Comparison of ENCODE assay signal across 20 cellular contexts in the genomic region with DNA sequence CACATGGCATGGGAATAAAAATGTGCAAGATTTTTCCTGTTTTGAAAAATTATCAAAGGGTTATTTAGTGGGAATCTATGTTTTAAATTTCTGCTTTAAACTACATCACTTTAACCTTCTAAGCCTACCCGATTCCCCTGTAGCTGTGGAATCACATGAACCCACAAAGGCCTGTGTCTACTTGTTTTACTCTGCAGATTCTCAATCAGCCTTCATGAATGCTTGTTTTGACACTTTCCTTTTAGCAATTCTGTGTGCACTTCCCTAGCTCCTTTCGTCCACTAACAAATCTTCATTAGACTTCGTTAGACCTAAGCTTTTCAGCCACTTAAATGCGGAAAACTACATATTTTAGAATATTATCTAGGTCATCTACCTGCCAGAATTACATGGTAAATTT. TPM values are rescaled to one million over a fixed set of nuclear protein-coding genes. Genes with fewer than 3 reads are reported as not detected.
DNase-seq lines count a peak whose midpoint lies in the region; ATAC-seq, FAIRE-seq and TF ChIP-seq lines count a peak whose summit lies in the region.
"Had no signal": no experiment of that assay in that cellular context is flagged by ENCODE, and none has a peak within 500 bp of the region (broad histone marks: within the 10 kb centered on the region; RNA-seq: fewer than 3 reads in every experiment).

No MANE protein-coding gene starts in this region.

- H3K79me2 ChIP-seq in keratinocyte (ENCODE audit: control insufficient read depth, insufficient read depth, low read length): no peaks in the 10 kb centered on the region

- H3K9ac ChIP-seq in keratinocyte (ENCODE audit: control insufficient read depth, extremely low read depth, insufficient read depth, low read length): no peak overlapping the region

- WGBS in heart left ventricle, 4 donors: 94 to 95% (median 95%) methylated on average over 4 of the region's 4 CpGs

- H2AFZ ChIP-seq in keratinocyte (ENCODE audit: control insufficient read depth, low read length): no peak overlapping the region

- ATAC-seq in heart left ventricle (no peak), Right ventricle myocardium superior (ENCODE audit: poor library complexity) (no peak), gastrocnemius medialis (no peak), GM19467 (IDR thresholded peaks at IDR 0.05; ENCODE audit: unreplicated experiment) (no peak)
- ATAC-seq: HepG2 had no signal

- in situ Hi-C loops in gastrocnemius medialis (cut with MboI; ENCODE audit: low sequenced_read_pairs in 4 of 4): no loop called here

- TF ChIP-seq POLR2A in heart left ventricle (IDR thresholded peaks at IDR 0.05) (no peak), gastrocnemius medialis (IDR thresholded peaks at IDR 0.05) (no peak)

- H3K27ac ChIP-seq in heart left ventricle (peak overlapping the region in 9 of 12 donors; percentile 13 to 46 (median 37)), caudate nucleus (ENCODE audit: low read depth, low read length) (peak overlapping the region; percentile 8), keratinocyte (ENCODE audit: control insufficient read depth, insufficient read depth, low read length) (no peak overlapping the region), gastrocnemius medialis (peak overlapping the region in 3 of 4 donors; percentile 14 to 24 (median 21))

- H3K4me1 ChIP-seq in heart left ventricle (peaks cover 0 to 18% (median 9%) of the 10 kb centered on the region in 12 donors), keratinocyte (ENCODE audit: control insufficient read depth, extremely low read depth, insufficient read depth, low read length) (peaks cover 3% of the 10 kb centered on the region), gastrocnemius medialis (peaks cover 0 to 17% of the 10 kb centered on the region in 2 donors)

- H3K4me3 ChIP-seq in heart left ventricle (no peak overlapping the region), keratinocyte (ENCODE audit: control insufficient read depth in 2 of 3, extremely low read depth in 1 of 3, insufficient read depth in 2 of 3, low read depth in 1 of 3, low read length in 3 of 3) (no peak overlapping the region), gastrocnemius medialis (no peak overlapping the region)

- intact Hi-C loops in heart left ventricle (cut with DNase I) (loop anchor here in 1 of 10 donors (5.0 kb wide), 1 partner anchor 36 kb away; no protein-coding TSS in a partner anchor), Right ventricle myocardium superior (cut with DNase I) (no loop called here), gastrocnemius medialis (cut with DNase I; ENCODE audit: low total_unique reads) (no loop called here)

- H4K20me1 ChIP-seq in keratinocyte (ENCODE audit: control insufficient read depth, extremely low read depth, insufficient read depth, low read length): no peaks in the 10 kb centered on the region

- no peak for DNase-seq in heart left ventricle
- DNase-seq in Right ventricle myocardium superior: no peak
- no peak for DNase-seq in caudate nucleus (lab: John Stamatoyannopoulos, UW)
- DNase-seq in keratinocyte (ENCODE audit: low read depth, low spot score): no peak
- no peak for DNase-seq in gastrocnemius medialis
- DNase-seq in AG20443 (ENCODE audit: low spot score): no peak
- DNase-seq in NCI-H146 (lab: John Stamatoyannopoulos, UW): no peak
- DNase-seq: 8988T, DMS 273 treated with DMSO at 0.1 percent for 48 hours, DND-41, HFFc6, KBM-7, MV-4-11, NCI-H187 treated with DMSO at 0.1 percent for 48 hours, NCI-H2227 treated with DMSO at 0.1 percent for 48 hours, NCI-H510A treated with DMSO at 0.1 percent for 48 hours had no signal

- H3K36me3 ChIP-seq in heart left ventricle (no peaks in the 10 kb centered on the region), keratinocyte (ENCODE audit: control insufficient read depth in 2 of 2, extremely low read depth in 1 of 2, insufficient read depth in 2 of 2, low read length in 2 of 2) (no peaks in the 10 kb centered on the region), gastrocnemius medialis (no peaks in the 10 kb centered on the region)

- H3K27me3 ChIP-seq in heart left ventricle: no peaks in the 10 kb centered on the region
- H3K27me3 ChIP-seq in keratinocyte (ENCODE audit: control insufficient read depth, extremely low read depth, insufficient read depth, low read length): no peaks in the 10 kb centered on the region
- no peaks in the 10 kb centered on the region for H3K27me3 ChIP-seq in gastrocnemius medialis

- TF ChIP-seq CTCF in heart left ventricle (IDR thresholded peaks at IDR 0.05) (no peak), keratinocyte (optimal IDR thresholded peaks at IDR 0.05 in 1 of 3, IDR thresholded peaks at IDR 0.05 in 1 of 3, conservative IDR thresholded peaks at IDR 0.05 in 1 of 3; ENCODE audit: extremely low read depth in 1 of 3, insufficient read depth in 2 of 3, low read length in 3 of 3) (no peak), gastrocnemius medialis (IDR thresholded peaks at IDR 0.05 in 4 of 5, conservative IDR thresholded peaks at IDR 0.05 in 1 of 5) (no peak)

- dilution Hi-C loops in keratinocyte (cut with MboI; ENCODE audit: extremely low pct_ligation_motif_present, low sequenced_read_pairs): no loop called here

- peak; percentile 55 for FAIRE-seq in keratinocyte (lab: Jason Lieb, UNC)
- FAIRE-seq: H54, HepG2 had no signal

- H3K9me3 ChIP-seq in heart left ventricle (peaks cover 0 to 8% (median 0%) of the 10 kb centered on the region in 12 donors), keratinocyte (ENCODE audit: control insufficient read depth, low read depth, low read length) (no peaks in the 10 kb centered on the region), gastrocnemius medialis (no peaks in the 10 kb centered on the region)

- no peaks in the 10 kb centered on the region for H3K9me1 ChIP-seq in keratinocyte (ENCODE audit: control insufficient read depth, extremely low read depth, insufficient read depth, low read length)

- no peak overlapping the region for H3K4me2 ChIP-seq in keratinocyte (ENCODE audit: control insufficient read depth, extremely low read depth, insufficient read depth, low read depth, low read length)

RNA-seq across cellular contexts. Expression of a gene that starts 55.9 kb away (rescaled TPM):
- total RNA-seq in heart left ventricle: 10 to 100 TPM; 57.5 to 81.3 (median 69.2) TPM
- polyA plus RNA-seq in heart left ventricle: 10 to 100 TPM; 32.0 to 32.3 TPM
- 47.6 TPM for total RNA-seq in Right ventricle myocardium superior
- 21.2 to 44.3 TPM (median 25.2 TPM) in 3 replicates for polyA plus RNA-seq in keratinocyte
- 34.9 TPM for polyA plus RNA-seq in keratinocyte (2011; ENCODE audit: low read depth)
- polyA plus RNA-seq in keratinocyte (2011; cell fraction: cytosol; rRNA removed): 25.5 and 52.3 TPM in 2 replicates
- 13.3 and 19.3 TPM in 2 replicates for polyA plus RNA-seq in keratinocyte (2011; cell fraction: nucleus; rRNA removed)
- polyA plus RNA-seq in keratinocyte (2012; ENCODE audit: low replicate concordance): 31.6 and 44.8 TPM in 2 replicates
- 2.3 to 16.9 TPM (median 11.9 TPM) in 3 replicates for polyA minus RNA-seq in keratinocyte
- 6.1 TPM for polyA minus RNA-seq in keratinocyte (2011; cell fraction: cytosol; rRNA and poly(A)+ RNA removed)
- polyA minus RNA-seq in keratinocyte (2011; cell fraction: nucleus; rRNA and poly(A)+ RNA removed): 5.3 and 12.1 TPM in 2 replicates
- total RNA-seq in gastrocnemius medialis: 100 to 1,000 TPM; 106 to 206 (median 154) TPM
- total RNA-seq: G401, HepG2 had no signal
- polyA plus RNA-seq: HepG2 had no signal
